ENCODE assay signal across 21 cellular contexts in the genomic region with DNA sequence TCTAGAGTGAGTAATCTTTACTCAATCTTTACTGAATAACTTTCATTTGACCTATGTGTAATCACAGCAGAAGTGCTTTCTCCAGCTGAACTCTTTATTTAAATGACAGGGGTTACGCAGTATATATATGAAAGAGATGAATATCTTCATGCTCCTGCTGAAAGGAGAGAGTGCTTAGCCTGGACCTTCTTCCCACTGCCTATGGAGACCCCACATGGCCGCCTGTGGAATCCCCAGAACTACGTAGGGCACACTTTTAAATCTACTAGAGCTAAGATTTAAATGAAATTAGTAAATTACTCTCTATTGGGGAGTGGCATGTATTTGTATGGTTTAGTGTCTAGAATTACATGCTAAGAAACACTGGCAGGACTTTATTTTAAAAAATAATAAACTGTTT.
A peak's percentile ranks its signal among the peaks of the same experiment; 100 is the strongest.
DNase-seq lines count a peak whose midpoint lies in the region; TF ChIP-seq lines count a peak whose summit lies in the region.
"Had no signal": no experiment of that assay in that cellular context is flagged by ENCODE, and none has a peak within 500 bp of the region (broad histone marks: within the 10 kb centered on the region; RNA-seq: fewer than 3 reads in every experiment).

No MANE protein-coding gene starts in this region.

- no peak overlapping the region for H3K27ac ChIP-seq in HEK293 (ENCODE audit: extremely low read depth, low read depth, low read length)
- H3K27ac ChIP-seq: coronary artery, gastrocnemius medialis, left ventricle myocardium inferior, skin epidermis, suprapubic skin had no signal

- no peak overlapping the region for H3K27ac Mint-ChIP-seq in activated naive CD4-positive, alpha-beta T cell treated with anti-CD3 and anti-CD28 coated beads for 36 hours
- H3K27ac Mint-ChIP-seq: B cell; T-helper 2 cell treated with Interferon-gamma antibody and Interleukin-4, amounts not matched to agents 5 μg/mL and 100 μg/mL, for 36 hours had no signal

- no peaks in the 10 kb centered on the region for H3K9me3 Mint-ChIP-seq in activated naive CD4-positive, alpha-beta T cell treated with anti-CD3 and anti-CD28 coated beads for 36 hours
- H3K9me3 Mint-ChIP-seq: T-helper 2 cell treated with Interferon-gamma antibody and Interleukin-4, amounts not matched to agents 5 μg/mL and 100 μg/mL, for 36 hours had no signal

- H3K36me3 ChIP-seq in HEK293 (ENCODE audit: control insufficient read depth in 2 of 2, insufficient read depth in 1 of 2, low read length in 2 of 2), result no peaks in the 10 kb centered on the region
- H3K36me3 ChIP-seq: gastrocnemius medialis, left ventricle myocardium inferior, suprapubic skin had no signal

- in situ Hi-C loops in astrocyte of the cerebellum (cut with HindIII; ENCODE audit: low sequenced_read_pairs), result no loop called here

- H3K27me3 Mint-ChIP-seq in activated naive CD4-positive, alpha-beta T cell treated with anti-CD3 and anti-CD28 coated beads for 36 hours (ENCODE audit: low read depth), result peaks cover 6% of the 10 kb centered on the region
- H3K27me3 Mint-ChIP-seq: B cell had no signal

- no peaks in the 10 kb centered on the region for H3K9me3 ChIP-seq in HEK293 (ENCODE audit: control insufficient read depth, insufficient read depth, low read depth, low read length)
- H3K9me3 ChIP-seq: gastrocnemius medialis, left ventricle myocardium inferior, suprapubic skin had no signal

- H3K4me1 Mint-ChIP-seq in activated naive CD4-positive, alpha-beta T cell treated with anti-CD3 and anti-CD28 coated beads for 36 hours (ENCODE audit: low read depth), result no peaks in the 10 kb centered on the region
- H3K4me1 Mint-ChIP-seq: B cell had no signal

- POLR2A ChIA-PET in HEK293 (lab: Yijun Ruan, JAX), result interaction anchor here (0.5 kb wide), 1 partner anchor 665 kb away, joined by 3 read pairs; no protein-coding TSS in a partner anchor

- no peaks in the 10 kb centered on the region for H3K4me1 ChIP-seq in HEK293 (ENCODE audit: control insufficient read depth, insufficient read depth, low read length)
- H3K4me1 ChIP-seq: left ventricle myocardium inferior, suprapubic skin had no signal

- intact Hi-C loops in head of caudate nucleus (cut with DNase I), result no loop called here
- intact Hi-C loops in activated naive CD4-positive, alpha-beta T cell treated with anti-CD3 and anti-CD28 coated beads for 36 hours (cut with micrococcal nuclease), result loop anchor here (5.0 kb wide), 1 partner anchor 929 kb away; no protein-coding TSS in a partner anchor

- H3K4me3 Mint-ChIP-seq in activated naive CD4-positive, alpha-beta T cell treated with anti-CD3 and anti-CD28 coated beads for 36 hours, result no peak overlapping the region
- H3K4me3 Mint-ChIP-seq: B cell; T-helper 2 cell treated with Interferon-gamma antibody and Interleukin-4, amounts not matched to agents 5 μg/mL and 100 μg/mL, for 36 hours had no signal

- no peaks in the 10 kb centered on the region for H3K36me3 Mint-ChIP-seq in activated naive CD4-positive, alpha-beta T cell treated with anti-CD3 and anti-CD28 coated beads for 36 hours (ENCODE audit: low read depth)

- DNase-seq in D341Med (ENCODE audit: low spot score) (peak; percentile 34), astrocyte of the cerebellum (ENCODE audit: low read depth) (no peak), iPS-NIHi7 (ENCODE audit: extremely low spot score) (peak; percentile 16), NCI-H510A treated with DMSO at 0.1 percent for 48 hours (lab: John Stamatoyannopoulos, UW) (no peak), head of caudate nucleus (no peak)
- no peak for DNase-seq in activated naive CD4-positive, alpha-beta T cell treated with anti-CD3 and anti-CD28 coated beads for 36 hours
- DNase-seq: activated effector memory CD4-positive, alpha-beta T cell treated with Interleukin-2 at 50 U/mL for 16 hours; amniotic stem cell; DMS153; gastrocnemius medialis; left ventricle myocardium inferior; NCI-H146; NCI-H226; SHP77 treated with DMSO at 0.1 percent for 48 hours; stimulated activated CD4-positive, alpha-beta T cell treated with anti-CD3 and anti-CD28 coated beads, Interleukin-4, amount 100 ng/mL, for 24 hours had no signal

- TF ChIP-seq CTCF in HEK293 (tag by site-specific recombination; IDR thresholded peaks at IDR 0.05), result no peak
- peak; percentile 52 for TF ChIP-seq CTCF in astrocyte of the cerebellum (IDR thresholded peaks at IDR 0.05; ENCODE audit: low read depth, low read length, missing control alignments)

- no peak overlapping the region for H3K4me3 ChIP-seq in HEK293 (ENCODE audit: low read depth, low read length)
- no peak overlapping the region for H3K4me3 ChIP-seq in astrocyte of the cerebellum (ENCODE audit: low read depth, low read length)
- H3K4me3 ChIP-seq: coronary artery, gastrocnemius medialis, left ventricle myocardium inferior, skin epidermis, suprapubic skin had no signal

- CTCF ChIA-PET in HEK293 (lab: Yijun Ruan, JAX), result interaction anchor here (0.6 to 1.6 kb wide), 4 partner anchors 58 to 1219 kb away, joined by 3 read pairs; no protein-coding TSS in a partner anchor
- CTCF ChIA-PET in activated naive CD4-positive, alpha-beta T cell treated with anti-CD3 and anti-CD28 coated beads for 36 hours (lab: Charles Lee), result interaction anchor here (0.8 to 1.6 kb wide), 4 partner anchors 18 to 1563 kb away, joined by 3 to 5 read pairs (median 3); no protein-coding TSS in a partner anchor

TF ChIP-seq in HEK293, 187 proteins besides CTCF, POLR2A, EP300 and RAD21:
- no peak for TF ChIP-seq ZFP69B (tag by site-specific recombination; IDR thresholded peaks at IDR 0.05)
- TF ChIP-seq ZNF654 (tag by site-specific recombination; IDR thresholded peaks at IDR 0.05; ENCODE audit: low read depth), result peak; percentile 28

Comparison
In these comparisons a context has a peak if more than half of its experiments do, and no peak if none do; other contexts are left out.
1. DNase-seq: peak in D341Med (single experiment) and iPS-NIHi7 (single experiment); none in astrocyte of the cerebellum (single experiment), NCI-H510A treated with DMSO at 0.1 percent for 48 hours (single experiment), head of caudate nucleus (0 of 42) and activated naive CD4-positive, alpha-beta T cell treated with anti-CD3 and anti-CD28 coated beads for 36 hours (single experiment).